ENCODE assay signal across 8 cellular contexts in the genomic region with DNA sequence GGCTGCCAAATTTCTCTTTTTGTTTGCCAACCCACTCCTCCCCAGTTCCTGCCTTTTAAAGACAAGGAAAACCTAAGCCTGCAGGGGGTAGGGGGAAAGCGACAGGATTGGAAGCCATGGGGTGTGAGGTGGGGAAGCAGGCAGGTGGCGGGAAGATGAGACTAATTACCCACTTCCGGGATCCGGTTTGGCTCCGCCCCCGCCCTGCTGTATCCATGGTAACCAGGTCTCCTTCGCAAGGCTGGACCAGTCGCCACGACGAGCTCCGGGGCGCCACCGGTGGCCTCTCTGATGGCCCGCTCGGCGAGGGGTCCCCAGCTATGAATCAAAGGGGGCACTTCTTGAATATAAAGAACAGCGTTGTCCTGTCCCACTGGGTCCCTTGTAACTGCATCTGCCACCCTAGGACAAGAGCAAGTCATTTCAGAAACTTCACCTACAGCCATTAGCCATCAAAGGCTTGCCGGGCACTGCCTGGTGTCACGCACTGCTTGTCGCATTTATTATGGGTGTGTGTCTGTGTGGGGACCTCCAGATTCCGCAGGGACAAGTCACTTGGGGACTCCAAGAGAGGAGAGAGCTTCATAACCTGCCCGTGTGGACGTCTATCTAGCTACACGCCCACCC. TPM values are rescaled to one million over a fixed set of nuclear protein-coding genes. Genes with fewer than 3 reads are reported as not detected.
DNase-seq lines count a peak whose midpoint lies in the region; ATAC-seq lines count a peak whose summit lies in the region.

No MANE protein-coding gene starts in this region.

- H3K79me1 ChIP-seq in trophoblast cell (ENCODE audit: low read length), result no peaks in the 10 kb centered on the region

- peaks cover 11% of the 10 kb centered on the region for H3K4me1 Mint-ChIP-seq in stimulated activated naive CD8-positive, alpha-beta T cell treated with anti-CD3 and anti-CD28 coated beads, Interleukin-15, amount 100 ng/mL, for 72 hours

- peak; percentile 75 for DNase-seq in DMS79 treated with DMSO at 0.1 percent for 48 hours (lab: John Stamatoyannopoulos, UW)
- DNase-seq in NCI-H2107 treated with DMSO at 0.1 percent for 48 hours (lab: John Stamatoyannopoulos, UW; ENCODE audit: unreplicated experiment), result peak; percentile 65
- DNase-seq in activated T-cell treated with anti-CD3 and anti-CD28 coated beads for 24 hours (ENCODE audit: low read depth), result peak; percentile 50
- DNase-seq in left colon, result peak; percentile 24 to 36
- DNase-seq in stimulated activated naive CD8-positive, alpha-beta T cell treated with anti-CD3 and anti-CD28 coated beads, Interleukin-15, amount 100 ng/mL, for 72 hours, result peak; percentile 52 to 65
- DNase-seq in trophoblast cell, result no peak

- H2AK5ac ChIP-seq in trophoblast cell (ENCODE audit: low read length), result no peak overlapping the region

- H2BK120ac ChIP-seq in trophoblast cell (ENCODE audit: insufficient read depth, low read length, poor library complexity), result no peak overlapping the region

- WGBS in trophoblast cell (ENCODE audit: extremely low coverage, insufficient coverage, insufficient read length), result no CpG with 5 or more reads among the region's 24 CpGs

- H2BK5ac ChIP-seq in trophoblast cell (ENCODE audit: low read depth, low read length, poor library complexity), result no peak overlapping the region

- no peak overlapping the region for H2BK12ac ChIP-seq in trophoblast cell (ENCODE audit: low read length)

- no peaks in the 10 kb centered on the region for H3K36me3 ChIP-seq in trophoblast cell (ENCODE audit: control insufficient read depth in 1 of 2, insufficient read depth in 2 of 2, low read length in 2 of 2)

- H3K4ac ChIP-seq in trophoblast cell (ENCODE audit: low read depth, low read length), result no peak overlapping the region

- no peak overlapping the region for H4K12ac ChIP-seq in trophoblast cell (ENCODE audit: low read depth, low read length)

- H3K9me3 Mint-ChIP-seq in stimulated activated naive CD8-positive, alpha-beta T cell treated with anti-CD3 and anti-CD28 coated beads, Interleukin-15, amount 100 ng/mL, for 72 hours, result no peaks in the 10 kb centered on the region

- H3K27ac ChIP-seq in trophoblast cell (ENCODE audit: low read depth, low read length), result no peak overlapping the region

- H3K4me3 ChIP-seq in trophoblast cell (ENCODE audit: low read depth, low read length), result no peak overlapping the region

- no peaks in the 10 kb centered on the region for H3K79me2 ChIP-seq in trophoblast cell (ENCODE audit: control insufficient read depth, insufficient read depth, low read length, poor library complexity)

- H3K4me3 Mint-ChIP-seq in stimulated activated naive CD8-positive, alpha-beta T cell treated with anti-CD3 and anti-CD28 coated beads, Interleukin-15, amount 100 ng/mL, for 72 hours, result peak overlapping the region; percentile 29 to 50

- no peak overlapping the region for H4K8ac ChIP-seq in trophoblast cell (ENCODE audit: low read depth, low read length)

- intact Hi-C loops in left colon (cut with DNase I, micrococcal nuclease), result no loop called here

- ATAC-seq in left colon, result peak; percentile 51
- ATAC-seq in stimulated activated naive CD8-positive, alpha-beta T cell treated with anti-CD3 and anti-CD28 coated beads, Interleukin-15, amount 100 ng/mL, for 72 hours, result peak; percentile 91
- no peak for ATAC-seq in HG02588 (IDR thresholded peaks at IDR 0.05; ENCODE audit: unreplicated experiment)
- ATAC-seq in HG02610 (IDR thresholded peaks at IDR 0.05; ENCODE audit: unreplicated experiment), result no peak

- no peak overlapping the region for H4K91ac ChIP-seq in trophoblast cell (ENCODE audit: low read depth, low read length)

- peaks cover 10% of the 10 kb centered on the region for H3K27me3 Mint-ChIP-seq in stimulated activated naive CD8-positive, alpha-beta T cell treated with anti-CD3 and anti-CD28 coated beads, Interleukin-15, amount 100 ng/mL, for 72 hours

- H3K23ac ChIP-seq in trophoblast cell (ENCODE audit: low read length), result no peak overlapping the region

- no peak overlapping the region for H3K4me2 ChIP-seq in trophoblast cell (ENCODE audit: low read length)

- H3K14ac ChIP-seq in trophoblast cell (ENCODE audit: low read length), result no peak overlapping the region

- peaks cover 2% of the 10 kb centered on the region for H3K27me3 ChIP-seq in trophoblast cell (ENCODE audit: insufficient read depth, low read length)

- peaks cover 4% of the 10 kb centered on the region for H3K9me3 ChIP-seq in trophoblast cell (ENCODE audit: insufficient read depth, low read depth, low read length)

- H3K4me1 ChIP-seq in trophoblast cell (ENCODE audit: control insufficient read depth in 1 of 2, insufficient read depth in 2 of 2, low read length in 2 of 2), result peaks cover 2 to 6% of the 10 kb centered on the region in 2 experiments

- peak overlapping the region in 1 of 2 donors; percentile 67 for H3K27ac Mint-ChIP-seq in stimulated activated naive CD8-positive, alpha-beta T cell treated with anti-CD3 and anti-CD28 coated beads, Interleukin-15, amount 100 ng/mL, for 72 hours

- no peak overlapping the region for H2AFZ ChIP-seq in trophoblast cell (ENCODE audit: insufficient read depth, low read length, poor library complexity)

- no peak overlapping the region for H3K18ac ChIP-seq in trophoblast cell (ENCODE audit: low read length)

- no peak overlapping the region for H3K9ac ChIP-seq in trophoblast cell (ENCODE audit: low read length)

RNA-seq across cellular contexts. Expression of a gene that starts 55.4 kb away (rescaled TPM):
- 10 to 100 TPM; 51.4 to 52.0 TPM for total RNA-seq in left colon
- 10.6 and 10.8 TPM in 2 replicates for polyA plus RNA-seq in trophoblast cell (2013)

Comparison
In these comparisons a context has a peak if more than half of its experiments do, and no peak if none do; other contexts are left out.
1. DNase-seq: peak in DMS79 treated with DMSO at 0.1 percent for 48 hours (single experiment), NCI-H2107 treated with DMSO at 0.1 percent for 48 hours (single experiment), activated T-cell treated with anti-CD3 and anti-CD28 coated beads for 24 hours (single experiment), left colon (2 of 2) and stimulated activated naive CD8-positive, alpha-beta T cell treated with anti-CD3 and anti-CD28 coated beads, Interleukin-15, amount 100 ng/mL, for 72 hours (2 of 2); none in trophoblast cell (0 of 2).
2. ATAC-seq: peak in left colon (single experiment) and stimulated activated naive CD8-positive, alpha-beta T cell treated with anti-CD3 and anti-CD28 coated beads, Interleukin-15, amount 100 ng/mL, for 72 hours (single experiment); none in HG02588 (single experiment) and HG02610 (single experiment).